In the genomic region with DNA sequence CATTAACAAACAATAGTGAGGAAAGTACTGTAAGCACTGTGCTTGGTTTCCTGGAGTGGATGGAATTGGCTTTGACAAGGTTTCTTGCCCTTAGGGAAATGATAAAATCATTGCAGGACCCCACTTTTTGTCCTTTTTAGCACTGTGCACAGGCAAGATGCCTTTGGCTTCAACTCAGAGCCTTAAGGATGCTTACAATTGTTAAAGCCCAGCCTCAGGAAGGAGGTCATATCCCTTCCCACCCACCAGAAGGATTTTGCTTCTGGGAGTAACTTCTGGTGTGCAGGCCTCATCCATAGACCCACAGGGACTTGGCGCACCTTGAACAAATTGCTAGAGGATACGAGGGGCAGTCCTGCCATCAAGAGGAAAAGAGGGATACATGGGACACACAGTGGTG, we compare ENCODE assay signal across 23 cellular contexts. TPM values are rescaled to one million over a fixed set of nuclear protein-coding genes. Genes with fewer than 3 reads are reported as not detected.
DNase-seq lines count a peak whose midpoint lies in the region; ATAC-seq, FAIRE-seq and TF ChIP-seq lines count a peak whose summit lies in the region.
"Had no signal": no experiment of that assay in that cellular context is flagged by ENCODE, and none has a peak within 500 bp of the region (broad histone marks: within the 10 kb centered on the region; RNA-seq: fewer than 3 reads in every experiment).

No MANE protein-coding gene starts in this region.

- H3K9me3 ChIP-seq in A549 = no peaks in the 10 kb centered on the region
- H3K9me3 ChIP-seq in endothelial cell of umbilical vein (replicated peaks; ENCODE audit: control insufficient read depth, insufficient read depth, low read length) = no peaks in the 10 kb centered on the region
- no peaks in the 10 kb centered on the region for H3K9me3 ChIP-seq in neural progenitor cell (ENCODE audit: low read depth)
- H3K9me3 ChIP-seq: SJCRH30 had no signal

- TF ChIP-seq POLR2A in A549 (IDR thresholded peaks at IDR 0.05; ENCODE audit: low read length) = no peak
- TF ChIP-seq POLR2A in endothelial cell of umbilical vein (IDR thresholded peaks at IDR 0.05; ENCODE audit: low read depth, low read length) = no peak

- H2AFZ ChIP-seq in endothelial cell of umbilical vein (ENCODE audit: low read depth, low read length) = no peak overlapping the region
- H2AFZ ChIP-seq in neural progenitor cell (replicated peaks) = no peak overlapping the region

- ATAC-seq in A549 = no peak
- ATAC-seq in left lobe of liver = no peak
- no peak for ATAC-seq in GM19397 (IDR thresholded peaks at IDR 0.05; ENCODE audit: unreplicated experiment)
- ATAC-seq: HepG2 had no signal

- FAIRE-seq in A549 (lab: Jason Lieb, UNC) (no peak), endothelial cell of umbilical vein (lab: Jason Lieb, UNC) (peak; percentile 88)
- FAIRE-seq: GM12892 had no signal

- peaks cover 47% of the 10 kb centered on the region for H3K4me1 ChIP-seq in A549
- peaks cover 46% of the 10 kb centered on the region for H3K4me1 ChIP-seq in endothelial cell of umbilical vein (ENCODE audit: control insufficient read depth, extremely low read depth, insufficient read depth, low read length)
- no peaks in the 10 kb centered on the region for H3K4me1 ChIP-seq in neural progenitor cell

- TF ChIP-seq EP300 in A549 (IDR thresholded peaks at IDR 0.05) = no peak

- dilution Hi-C loops in endothelial cell of umbilical vein (cut with MboI; ENCODE audit: extremely low pct_ligation_motif_present, low sequenced_read_pairs) = no loop called here

- peaks cover 4% of the 10 kb centered on the region; the same call in 1 of the 2 replicates for H3K27me3 Mint-ChIP-seq in HFFc6 (ENCODE audit: insufficient read depth)
- peaks cover 10% of the 10 kb centered on the region for H3K27me3 Mint-ChIP-seq in neural progenitor cell (ENCODE audit: insufficient read depth, low read depth)

- TF ChIP-seq CTCF in A549 (IDR thresholded peaks at IDR 0.05) (no peak), HFFc6 (IDR thresholded peaks at IDR 0.05) (no peak), endothelial cell of umbilical vein (IDR thresholded peaks at IDR 0.05; ENCODE audit: extremely low read depth in 1 of 2, insufficient read depth in 1 of 2, low read depth in 1 of 2, low read length in 2 of 2) (no peak), neural progenitor cell (IDR thresholded peaks at IDR 0.05) (no peak)

- intact Hi-C loops in endothelial cell of umbilical vein (cut with micrococcal nuclease) = loop anchor here (5.0 kb wide), 1 partner anchor 45 kb away; the partner anchor contains the start of gene STARD8

- H3K4me3 ChIP-seq in A549 = no peak overlapping the region
- H3K4me3 ChIP-seq in endothelial cell of umbilical vein (replicated peaks in 1 of 3; ENCODE audit: insufficient read depth in 1 of 3, low read depth in 1 of 3, low read length in 3 of 3) = no peak overlapping the region
- no peak overlapping the region for H3K4me3 ChIP-seq in neural progenitor cell
- H3K4me3 ChIP-seq: SJCRH30 had no signal

- 0 out of 3 replicates have a peak overlapping the region, but pooled peaks have one; percentile 23 for H3K4me2 ChIP-seq in A549
- H3K4me2 ChIP-seq in endothelial cell of umbilical vein (ENCODE audit: insufficient read depth, low read length) = no peak overlapping the region
- no peak overlapping the region for H3K4me2 ChIP-seq in neural progenitor cell

- H3K27ac Mint-ChIP-seq in HFFc6 (peak overlapping the region; percentile 21; the same call in 1 of the 2 replicates), neural progenitor cell (no peak overlapping the region)
- H3K27ac Mint-ChIP-seq: B cell; CD8-positive, alpha-beta memory T cell had no signal

- BruUV-seq in endothelial cell of umbilical vein (replicated peaks; lab: Mats Ljungman, UMichigan) = no TSS peak

- H3K4me1 Mint-ChIP-seq in HFFc6 (ENCODE audit: low read depth) = peaks cover 53% of the 10 kb centered on the region
- peaks cover 12% of the 10 kb centered on the region for H3K4me1 Mint-ChIP-seq in neural progenitor cell

- no peak overlapping the region for H3K4me3 Mint-ChIP-seq in HFFc6
- peak overlapping the region; percentile 5 for H3K4me3 Mint-ChIP-seq in neural progenitor cell
- H3K4me3 Mint-ChIP-seq: B cell; CD8-positive, alpha-beta memory T cell had no signal

- no peaks in the 10 kb centered on the region for H3K9me1 ChIP-seq in endothelial cell of umbilical vein (replicated peaks; ENCODE audit: control insufficient read depth, extremely low read depth, insufficient read depth, low read length)

- H4K20me1 ChIP-seq in endothelial cell of umbilical vein (replicated peaks; ENCODE audit: control insufficient read depth, extremely low read depth, insufficient read depth, low read length) = no peaks in the 10 kb centered on the region
- H4K20me1 ChIP-seq in neural progenitor cell (ENCODE audit: low read depth) = no peaks in the 10 kb centered on the region

- no peak for TF ChIP-seq RAD21 in A549 (conservative IDR thresholded peaks at IDR 0.05 in 1 of 2, IDR thresholded peaks at IDR 0.05 in 1 of 2)

- DNase-seq in A549 (ENCODE audit: low read depth in 1 of 2, low spot score in 1 of 2) = no peak
- DNase-seq in HFFc6 = no peak
- no peak for DNase-seq in endothelial cell of umbilical vein (ENCODE audit: low read depth, low spot score)
- no peak for DNase-seq in neural progenitor cell (ENCODE audit: low spot score)
- no peak for DNase-seq in NCI-H2107 (lab: John Stamatoyannopoulos, UW)
- DNase-seq in NCI-H2029 (lab: John Stamatoyannopoulos, UW) = no peak
- DNase-seq in left lobe of liver (ENCODE audit: low spot score) = no peak
- DNase-seq: CD8-positive, alpha-beta memory T cell; DMS 273 treated with DMSO at 0.1 percent for 48 hours; DMS79 treated with DMSO at 0.1 percent for 48 hours; Karpas-422; NCI-H1092 treated with DMSO at 0.1 percent for 48 hours; NCI-H1436; NCI-H187; NCI-H446; NCI-H524 treated with DMSO at 0.1 percent for 48 hours; NCI-H774 had no signal

- H3K36me3 ChIP-seq in endothelial cell of umbilical vein (ENCODE audit: control insufficient read depth in 2 of 2, extremely low read depth in 1 of 2, insufficient read depth in 2 of 2, low read length in 2 of 2) (no peaks in the 10 kb centered on the region), neural progenitor cell (no peaks in the 10 kb centered on the region)
- H3K36me3 ChIP-seq: SJCRH30 had no signal

- WGBS in A549 (ENCODE audit: missing lambda C conversion rate) = 94% methylated on average over 2 of the region's 2 CpGs

- POLR2A ChIA-PET in A549 (lab: Yijun Ruan, JAX) (no interaction called here), endothelial cell of umbilical vein (lab: Charles Lee) (no interaction called here)

- no peaks in the 10 kb centered on the region for H3K36me3 Mint-ChIP-seq in HFFc6 (ENCODE audit: low read depth)
- H3K36me3 Mint-ChIP-seq in neural progenitor cell = no peaks in the 10 kb centered on the region
- H3K36me3 Mint-ChIP-seq: CD8-positive, alpha-beta memory T cell had no signal

- no peaks in the 10 kb centered on the region for H3F3A ChIP-seq in neural progenitor cell (ENCODE audit: low read depth)

- no peaks in the 10 kb centered on the region for H3K27me3 ChIP-seq in endothelial cell of umbilical vein (ENCODE audit: control insufficient read depth in 2 of 2, insufficient read depth in 2 of 2, low read length in 2 of 2)
- peaks cover 51% of the 10 kb centered on the region for H3K27me3 ChIP-seq in neural progenitor cell
- H3K27me3 ChIP-seq: SJCRH30 had no signal

- peaks cover 25% of the 10 kb centered on the region for H3K79me2 ChIP-seq in endothelial cell of umbilical vein (ENCODE audit: control insufficient read depth, insufficient read depth, low read length)
- no peaks in the 10 kb centered on the region for H3K79me2 ChIP-seq in neural progenitor cell (ENCODE audit: low read depth)

- H3K27ac ChIP-seq in A549 (peak overlapping the region; percentile 16 to 27; a peak in 2 of 6 replicates), endothelial cell of umbilical vein (ENCODE audit: insufficient read depth, low read depth, low read length) (peak overlapping the region; percentile 46), neural progenitor cell (no peak overlapping the region)
- H3K27ac ChIP-seq: C4-2B had no signal

- H3K9ac ChIP-seq in endothelial cell of umbilical vein (replicated peaks; ENCODE audit: extremely low read depth, insufficient read depth, low read length) = no peak overlapping the region
- no peak overlapping the region for H3K9ac ChIP-seq in neural progenitor cell

- no peaks in the 10 kb centered on the region for H3K9me3 Mint-ChIP-seq in HFFc6
- H3K9me3 Mint-ChIP-seq in neural progenitor cell = peaks cover 10% of the 10 kb centered on the region
- H3K9me3 Mint-ChIP-seq: CD8-positive, alpha-beta memory T cell had no signal

- CTCF ChIA-PET in A549 (lab: Yijun Ruan, JAX) = interaction anchor here (1.3 to 1.5 kb wide), 2 partner anchors 12 to 20 kb away, joined by 3 to 4 read pairs; no protein-coding TSS in a partner anchor
- CTCF ChIA-PET in endothelial cell of umbilical vein (lab: Charles Lee) = interaction anchor here (1.3 kb wide), 1 partner anchor 93 kb away, joined by 4 read pairs; no protein-coding TSS in a partner anchor

TF ChIP-seq in A549, 52 proteins besides CTCF, POLR2A, EP300 and RAD21:
- TF ChIP-seq ESRRA (IDR thresholded peaks at IDR 0.05; ENCODE audit: borderline replicate concordance, low read length) (no peak), KDM5A (IDR thresholded peaks at IDR 0.05) (no peak)

TF ChIP-seq in endothelial cell of umbilical vein, 7 proteins besides CTCF, POLR2A, EP300 and RAD21 (continues in another document):
- TF ChIP-seq EZH2 (IDR thresholded peaks at IDR 0.05; ENCODE audit: borderline replicate concordance, low read depth, low read length, severe bottlenecking) (no peak), MYC (IDR thresholded peaks at IDR 0.05; ENCODE audit: low read depth, low read length) (no peak), POLR2AphosphoS5 (IDR thresholded peaks at IDR 0.05; ENCODE audit: insufficient read depth, low read depth, low read length) (no peak)

RNA-seq across cellular contexts. Expression of gene STARD8, which starts 44.5 kb away (rescaled TPM):
- 1.6 and 1.9 TPM in 2 replicates for polyA plus RNA-seq in A549 (2011; rRNA removed)
- polyA plus RNA-seq in A549 (2012; cell fraction: cytosol; rRNA removed) = 0.91 and 1.4 TPM in 2 replicates
- 2.6 and 3.2 TPM in 2 replicates for polyA plus RNA-seq in A549 (2012; cell fraction: nucleus; rRNA removed)
- 1.2 to 1.7 TPM (median 1.5 TPM) in 3 replicates for polyA plus RNA-seq in A549 (2017; fragmentation: RNase III; extraction: RNeasy Plus Mini Kit Qiagen cat#74134 plus additional on column Dnase treatment)
- 2.7 and 4.4 TPM in 2 replicates for polyA minus RNA-seq in A549 (2011; rRNA and poly(A)+ RNA removed)
- total RNA-seq in HFFc6 (2021; fragmentation: NEBNext Ultra II Directional; extraction: Animal tissue kit (Norgen Biotek cat#: 25700)) = 1 to 10 TPM; 1.9 to 3.6 (median 3.0) TPM
- total RNA-seq in endothelial cell of umbilical vein = 8.4 and 14.8 TPM in 2 replicates
- polyA plus RNA-seq in endothelial cell of umbilical vein = 6.3 and 6.8 TPM in 2 replicates
- 4.7 and 4.9 TPM in 2 replicates for polyA plus RNA-seq in endothelial cell of umbilical vein (2011; cell fraction: cytosol; rRNA removed)
- 13.8 and 15.7 TPM in 2 replicates for polyA plus RNA-seq in endothelial cell of umbilical vein (2011; cell fraction: nucleus; rRNA removed)
- 5.3 and 5.8 TPM in 2 replicates for polyA plus RNA-seq in endothelial cell of umbilical vein (2012)
- 12.5 and 12.7 TPM in 2 replicates for polyA minus RNA-seq in endothelial cell of umbilical vein
- polyA minus RNA-seq in endothelial cell of umbilical vein (2011; cell fraction: cytosol; rRNA and poly(A)+ RNA removed) = 2.3 TPM
- polyA minus RNA-seq in endothelial cell of umbilical vein (2011; cell fraction: nucleus; rRNA and poly(A)+ RNA removed) = 6.0 and 7.1 TPM in 2 replicates
- 0.82 and 2.3 TPM in 2 replicates for total RNA-seq in neural progenitor cell (ENCODE audit: low replicate concordance)
- total RNA-seq in left lobe of liver = 10.6 TPM
- polyA plus RNA-seq: CD8-positive, alpha-beta memory T cell had no signal
